ENCODE assay signal across 1 cellular context in the genomic region with DNA sequence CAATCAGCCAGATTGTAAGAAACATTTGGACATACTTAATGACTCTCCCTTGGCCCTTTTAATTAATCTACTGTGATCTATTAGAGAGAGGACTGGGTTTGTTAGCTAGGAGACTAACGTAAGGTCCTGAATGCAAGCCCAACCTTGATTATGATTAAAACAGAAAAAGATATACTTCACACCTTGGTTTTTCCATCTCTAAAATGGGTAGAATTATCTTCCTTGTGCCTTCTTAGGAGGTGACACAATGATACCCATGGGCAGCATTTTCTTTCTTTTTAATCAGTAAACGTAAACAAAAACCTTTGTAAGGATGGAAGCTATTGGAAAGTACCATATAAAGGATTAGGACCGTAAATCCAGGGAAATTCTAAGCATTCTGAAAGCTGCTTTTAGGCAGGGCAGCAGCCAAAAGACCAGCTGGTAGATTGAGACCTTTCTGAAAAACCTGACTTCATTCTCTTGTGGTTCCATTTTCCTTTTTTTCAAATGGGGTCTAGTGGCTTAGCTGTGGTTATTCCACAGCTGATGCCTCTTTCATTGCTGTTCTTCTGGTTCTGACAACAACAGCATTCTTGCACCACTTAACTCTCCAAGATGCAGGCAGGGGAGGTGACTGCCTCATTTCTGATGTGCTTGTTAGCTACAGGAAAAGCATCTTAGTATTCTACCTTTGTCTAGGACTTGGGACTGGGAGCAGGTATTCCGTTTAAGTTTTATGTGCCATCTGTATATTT.
TF ChIP-seq lines count a peak whose summit lies in the region.

No MANE protein-coding gene starts in this region.

TF ChIP-seq in K562, 482 proteins besides CTCF, POLR2A, EP300 and RAD21 (continued from another document):
- TF ChIP-seq ZSCAN32 (CRISPR knock-in tag; IDR thresholded peaks at IDR 0.05) (no peak), EGR1 (conservative IDR thresholded peaks at IDR 0.05) (no peak), PML (IDR thresholded peaks at IDR 0.05; ENCODE audit: low read length) (no peak), PHF20 (IDR thresholded peaks at IDR 0.05; ENCODE audit: partially characterized antibody) (peak; percentile 51), TRIM28 (IDR thresholded peaks at IDR 0.05) (no peak), ILF3 (IDR thresholded peaks at IDR 0.05; ENCODE audit: borderline replicate concordance) (no peak), MAFK (IDR thresholded peaks at IDR 0.05; ENCODE audit: low read length) (no peak), MBD2 (IDR thresholded peaks at IDR 0.05; ENCODE audit: borderline replicate concordance, low read depth) (no peak)
- TF ChIP-seq, protein P1, sequence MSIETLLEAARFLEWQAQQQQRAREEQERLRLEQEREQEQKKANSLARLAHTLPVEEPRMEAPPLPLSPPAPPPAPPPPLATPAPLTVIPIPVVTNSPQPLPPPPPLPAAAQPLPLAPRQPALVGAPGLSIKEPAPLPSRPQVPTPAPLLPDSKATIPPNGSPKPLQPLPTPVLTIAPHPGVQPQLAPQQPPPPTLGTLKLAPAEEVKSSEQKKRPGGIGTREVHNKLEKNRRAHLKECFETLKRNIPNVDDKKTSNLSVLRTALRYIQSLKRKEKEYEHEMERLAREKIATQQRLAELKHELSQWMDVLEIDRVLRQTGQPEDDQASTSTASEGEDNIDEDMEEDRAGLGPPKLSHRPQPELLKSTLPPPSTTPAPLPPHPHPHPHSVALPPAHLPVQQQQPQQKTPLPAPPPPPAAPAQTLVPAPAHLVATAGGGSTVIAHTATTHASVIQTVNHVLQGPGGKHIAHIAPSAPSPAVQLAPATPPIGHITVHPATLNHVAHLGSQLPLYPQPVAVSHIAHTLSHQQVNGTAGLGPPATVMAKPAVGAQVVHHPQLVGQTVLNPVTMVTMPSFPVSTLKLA (conservative IDR thresholded peaks at IDR 0.05), result no peak
